ENCODE assay signal across 8 cellular contexts in the genomic region with DNA sequence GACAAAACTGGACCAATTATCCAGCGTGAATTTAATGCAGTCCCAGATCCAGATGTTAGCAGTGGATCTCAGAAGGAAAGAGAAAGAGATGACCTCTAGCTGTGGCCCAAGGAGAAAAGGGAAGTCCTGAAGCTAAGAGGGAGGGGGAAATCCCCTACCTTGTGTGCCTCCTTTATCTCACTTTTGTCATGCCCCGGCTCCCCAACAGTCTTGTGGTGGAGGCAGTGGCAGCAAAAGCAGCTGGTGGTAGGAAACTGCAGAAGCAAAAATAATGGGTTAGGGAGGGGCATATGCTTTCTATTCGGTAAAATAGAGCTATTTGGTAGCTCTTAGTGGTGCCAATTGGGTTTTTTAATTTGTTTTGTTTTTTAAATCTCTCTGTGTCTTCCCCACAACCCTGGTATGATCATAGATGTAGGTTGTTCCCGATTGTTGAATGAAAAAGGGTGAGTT. TPM values are rescaled to one million over a fixed set of nuclear protein-coding genes. Genes with fewer than 3 reads are reported as not detected.
A peak's percentile ranks its signal among the peaks of the same experiment; 100 is the strongest.
DNase-seq lines count a peak whose midpoint lies in the region; ATAC-seq, FAIRE-seq and TF ChIP-seq lines count a peak whose summit lies in the region.

No MANE protein-coding gene starts in this region.

- H3K9ac ChIP-seq in GM12878 (ENCODE audit: control insufficient read depth, insufficient read depth, low read length) = no peak overlapping the region

- SMC1A ChIA-PET in GM12878 (lab: Charles Lee; ENCODE audit: uncharacterized antibody, unreplicated experiment) = interaction anchor here (1.1 to 9.0 kb wide), 21 partner anchors 8 to 125 kb away, joined by 3 to 156 read pairs (median 15); a partner anchor contains a TSS

- ATAC-seq in GM18502 (IDR thresholded peaks at IDR 0.05; ENCODE audit: poor library complexity, unreplicated experiment) (peak; percentile 100), GM21526 (IDR thresholded peaks at IDR 0.05; ENCODE audit: low FRiP score, unreplicated experiment) (peak; percentile 99), GM12878 (peak; percentile 97), heart right ventricle (no peak)

- H3K27ac ChIP-seq in GM12878 (ENCODE audit: control insufficient read depth, insufficient read depth) = peak overlapping the region; percentile 47; the same call in 1 of the 2 replicates
- H3K27ac ChIP-seq in heart right ventricle = peak overlapping the region in 1 of 10 donors; percentile 34

- peak; percentile 74 to 91; a peak in 3 of 4 replicates for TF ChIP-seq EP300 in GM12878 (IDR thresholded peaks at IDR 0.05; ENCODE audit: borderline replicate concordance in 1 of 2, control insufficient read depth in 1 of 2, low read depth in 2 of 2, low read length in 2 of 2)

- peaks cover 15% of the 10 kb centered on the region for H3K4me1 ChIP-seq in GM12878 (ENCODE audit: control insufficient read depth, insufficient read depth, low read length)
- H3K4me1 ChIP-seq in heart right ventricle = peaks cover 0 to 20% (median 0%) of the 10 kb centered on the region in 9 donors

- H3K4me1 Mint-ChIP-seq in IgD-negative memory B cell = peaks cover 50 to 51% (median 50%) of the 10 kb centered on the region in 3 donors

- RAD21 ChIA-PET in GM12878 (lab: Charles Lee; ENCODE audit: unreplicated experiment) = interaction anchor here (0.9 to 7.3 kb wide), 17 partner anchors 9 to 123 kb away, joined by 3 to 120 read pairs (median 12); a partner anchor contains a TSS

- H3K4me3 ChIP-seq in GM12878 (no peak overlapping the region), heart right ventricle (no peak overlapping the region)

- no peaks in the 10 kb centered on the region for H3K79me2 ChIP-seq in GM12878 (ENCODE audit: control insufficient read depth, insufficient read depth, low read length)

- H3K27me3 ChIP-seq in GM12878 (replicated peaks in 1 of 2; ENCODE audit: control insufficient read depth in 2 of 2, insufficient read depth in 2 of 2, low read length in 1 of 2) (no peaks in the 10 kb centered on the region), heart right ventricle (peaks cover 0 to 8% (median 0%) of the 10 kb centered on the region in 7 donors)

- intact Hi-C loops in GM12878 (cut with micrococcal nuclease; ENCODE audit: unreplicated experiment) (loop anchor here (2.0 to 5.0 kb wide), 2 partner anchors 25 to 56 kb away; a partner anchor contains a TSS), heart right ventricle (cut with DNase I) (no loop called here)

- no peaks in the 10 kb centered on the region for H3K36me3 Mint-ChIP-seq in IgD-negative memory B cell

- TF ChIP-seq CTCF in GM12878 (IDR thresholded peaks at IDR 0.05 in 2 of 3, conservative IDR thresholded peaks at IDR 0.05 in 1 of 3; ENCODE audit: control insufficient read depth in 2 of 3, extremely low read depth in 1 of 3, insufficient read depth in 1 of 3, low read depth in 3 of 3, low read length in 3 of 3) = peak in 1 of 3 experiments; percentile 18; a peak in 1 of 6 replicates
- TF ChIP-seq CTCF in heart right ventricle (IDR thresholded peaks at IDR 0.05) = no peak

- POLR2A ChIA-PET in GM12878 (lab: Charles Lee) = interaction anchor here (0.6 to 7.9 kb wide), 13 partner anchors 10 to 86 kb away, joined by 3 to 94 read pairs (median 5); a partner anchor contains a TSS

- H3K27me3 Mint-ChIP-seq in IgD-negative memory B cell = no peaks in the 10 kb centered on the region

- peak; percentile 94 for FAIRE-seq in GM12878 (lab: Jason Lieb, UNC)

- in situ Hi-C loops in GM12878 (cut with MboI) = no loop called here

- peak overlapping the region; percentile 83 to 95 (median 91) for H3K27ac Mint-ChIP-seq in IgD-negative memory B cell

- no peak for TF ChIP-seq POLR2A in GM12878 (IDR thresholded peaks at IDR 0.05; ENCODE audit: low read depth, low read length)

- H3K9me3 ChIP-seq in GM12878 (replicated peaks; ENCODE audit: control insufficient read depth, insufficient read depth, low read length) = no peaks in the 10 kb centered on the region; the same call in 2 of the 3 replicates
- H3K9me3 ChIP-seq in heart right ventricle = peaks cover 0 to 17% (median 0%) of the 10 kb centered on the region in 11 donors

- H3K36me3 ChIP-seq in GM12878 (ENCODE audit: control insufficient read depth in 2 of 2, insufficient read depth in 2 of 2, low read length in 1 of 2) (no peaks in the 10 kb centered on the region), heart right ventricle (no peaks in the 10 kb centered on the region)

- no TSS peak for BruUV-seq in GM12878 (replicated peaks; lab: Mats Ljungman, UMichigan)

- H3K4me2 ChIP-seq in GM12878 (ENCODE audit: control insufficient read depth, insufficient read depth) = peak overlapping the region; percentile 91

- no peak for TF ChIP-seq RAD21 in GM12878 (IDR thresholded peaks at IDR 0.05; ENCODE audit: insufficient read depth, low read depth, low read length)

- DNase-seq in GM12878 (ENCODE audit: low read depth, low spot score) (peak; percentile 66), hippocampal formation (lab: John Stamatoyannopoulos, UW) (no peak), DMS153 (lab: John Stamatoyannopoulos, UW) (no peak), NCI-H1092 treated with DMSO at 0.1 percent for 48 hours (lab: John Stamatoyannopoulos, UW) (no peak), heart right ventricle (no peak)

- peak overlapping the region; percentile 75 to 95 (median 86) for H3K4me3 Mint-ChIP-seq in IgD-negative memory B cell

- peak overlapping the region; percentile 73 for H2AFZ ChIP-seq in GM12878 (ENCODE audit: control insufficient read depth, low read depth, low read length)

- no peaks in the 10 kb centered on the region for H4K20me1 ChIP-seq in GM12878 (ENCODE audit: control insufficient read depth, insufficient read depth)

- H3K9me3 Mint-ChIP-seq in IgD-negative memory B cell = peaks cover 0 to 2% (median 0%) of the 10 kb centered on the region in 3 donors

- WGBS in GM12878 (ENCODE audit: insufficient coverage, insufficient replicate concordance, low lambda C conversion rate, missing lambda C conversion rate) = 0% methylated on average over 4 of the region's 4 CpGs
- WGBS in heart right ventricle, 2 donors = 51 to 53% methylated on average over 4 of the region's 4 CpGs

- CTCF ChIA-PET in GM12878 (lab: Yijun Ruan, JAX) = interaction anchor here (0.8 to 3.9 kb wide), 16 partner anchors 10 to 124 kb away, joined by 3 to 62 read pairs (median 9); a partner anchor contains a TSS

TF ChIP-seq in GM12878, 131 proteins besides CTCF, POLR2A, EP300 and RAD21 (continues in another document):
- peak; percentile 64 for TF ChIP-seq RUNX3 (IDR thresholded peaks at IDR 0.05; ENCODE audit: low read length)
- 0 out of 2 replicates have a peak, but pooled peaks have one; percentile 48 for TF ChIP-seq SIN3A (IDR thresholded peaks at IDR 0.05; ENCODE audit: low read depth, low read length)
- TF ChIP-seq PAX5 (IDR thresholded peaks at IDR 0.05; ENCODE audit: borderline replicate concordance, low read depth, low read length) = peak; percentile 81; the same call in 1 of the 2 replicates
- TF ChIP-seq POU2F2 (IDR thresholded peaks at IDR 0.05; ENCODE audit: borderline replicate concordance, low read depth, low read length) = 0 out of 3 replicates have a peak, but pooled peaks have one; percentile 49
- peak; percentile 78; the same call in 1 of the 2 replicates for TF ChIP-seq EED (IDR thresholded peaks at IDR 0.05; ENCODE audit: low read depth)
- peak; percentile 41 for TF ChIP-seq MEF2B (IDR thresholded peaks at IDR 0.05; ENCODE audit: partially characterized antibody, poor library complexity, severe bottlenecking)
- TF ChIP-seq SMAD5 (IDR thresholded peaks at IDR 0.05; ENCODE audit: low read depth) = no peak
- peak; percentile 6; the same call in 1 of the 2 replicates for TF ChIP-seq SMC3 (IDR thresholded peaks at IDR 0.05; ENCODE audit: borderline replicate concordance, low read length)
- peak; percentile 84 for TF ChIP-seq DPF2 (IDR thresholded peaks at IDR 0.05)
- peak; percentile 62; the same call in 1 of the 2 replicates for TF ChIP-seq MYB (IDR thresholded peaks at IDR 0.05; ENCODE audit: borderline replicate concordance, low read depth, low read length)
- TF ChIP-seq BCL11A (IDR thresholded peaks at IDR 0.05; ENCODE audit: low read depth, low read length) = peak; percentile 65; the same call in 1 of the 2 replicates
- TF ChIP-seq ATF7 (IDR thresholded peaks at IDR 0.05; ENCODE audit: low read depth) = peak; percentile 75

RNA-seq across cellular contexts. Expression of a gene that starts 56.5 kb away (rescaled TPM):
- polyA plus RNA-seq in IgD-negative memory B cell (12.2 TPM), GM12878 (2011; rRNA removed) (39.3 and 48.5 TPM in 2 replicates), GM12878 (2014; fragmentation: Illumina TruSeq; extraction: Trizol) (0.76 and 1.0 TPM in 2 replicates), GM12878 (2014; fragmentation: Nextera tagmentation; extraction: Ambion mirVana) (under 1 TPM; 0.24 to 0.26 TPM), GM12878 (2014; rRNA removed) (0.67 and 1.1 TPM in 2 replicates), GM12878 (2016; fragmentation: Nextera tagmentation; extraction: Ambion mirVana) (under 1 TPM; 0.33 to 0.36 TPM), heart right ventricle (1 to 10 TPM in 1 of 2 donors, under 1 TPM in 1; 0.95 to 1.3 TPM)
- total RNA-seq in GM12878 (2013; cell fraction: nucleolus; rRNA removed) = 85.3 and 89.1 TPM in 2 replicates
- total RNA-seq in GM12878 (2014; rRNA removed) (0.87 and 1.1 TPM in 2 replicates), GM12878 (2014; rRNA removed; fragmentation: Illumina TruSeq; extraction: Trizol) (0.92 and 1.0 TPM in 2 replicates), GM12878 (2021) (1.0 and 1.5 TPM in 2 replicates), heart right ventricle (1 to 10 TPM in 2 of 10 donors, under 1 TPM in 8; 0.24 to 8.3 (median 0.76) TPM)
- 0.68 TPM for polyA plus RNA-seq in GM12878 (2011; ENCODE audit: low read depth)
- 39.4 and 45.7 TPM in 2 replicates for polyA plus RNA-seq in GM12878 (2011; cell fraction: cytosol; rRNA removed)
- polyA plus RNA-seq in GM12878 (2011; cell fraction: nucleus; rRNA removed) = 85.2 and 124 TPM in 2 replicates
- 0.87 and 1.5 TPM in 2 replicates for polyA plus RNA-seq in GM12878 (2012)
- polyA minus RNA-seq in GM12878 (2011; rRNA and poly(A)+ RNA removed) = 107 and 119 TPM in 2 replicates
- polyA minus RNA-seq in GM12878 (2011; cell fraction: cytosol; rRNA and poly(A)+ RNA removed) = 21.6 and 32.2 TPM in 2 replicates
- polyA minus RNA-seq in GM12878 (2011; cell fraction: nucleus; rRNA and poly(A)+ RNA removed) = 87.2 and 98.2 TPM in 2 replicates

Comparison
In these comparisons a context has a peak if more than half of its experiments do, and no peak if none do; other contexts are left out.
1. ATAC-seq: peak in GM18502 (single experiment), GM21526 (single experiment) and GM12878 (single experiment); none in heart right ventricle (0 of 8).